Comparison of ENCODE assay signal across 23 cellular contexts in the genomic region with DNA sequence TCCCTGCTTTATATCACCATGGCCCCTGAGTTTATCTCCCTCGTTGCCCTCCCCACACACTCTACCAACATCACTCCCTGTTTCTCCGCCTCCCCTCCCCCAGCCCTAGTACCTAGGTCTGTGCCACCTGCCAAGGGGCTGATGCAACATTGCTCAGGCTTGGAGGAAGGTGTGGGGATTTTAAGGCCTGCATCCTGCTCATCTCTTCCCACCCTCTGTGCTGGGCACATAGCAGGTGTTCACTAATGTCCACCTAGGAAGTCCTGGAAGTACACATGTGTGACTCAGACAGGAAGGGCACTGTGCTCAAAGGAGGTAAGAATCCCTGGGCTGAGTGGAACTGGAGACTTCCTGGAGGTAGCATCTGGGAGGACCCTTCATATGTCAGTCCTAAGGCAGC. TPM values are rescaled to one million over a fixed set of nuclear protein-coding genes. Genes with fewer than 3 reads are reported as not detected.
DNase-seq lines count a peak whose midpoint lies in the region; ATAC-seq and TF ChIP-seq lines count a peak whose summit lies in the region.
"Had no signal": no experiment of that assay in that cellular context is flagged by ENCODE, and none has a peak within 500 bp of the region (broad histone marks: within the 10 kb centered on the region; RNA-seq: fewer than 3 reads in every experiment).

No MANE protein-coding gene starts in this region.

- intact Hi-C loops in heart left ventricle (cut with DNase I), result no loop called here
- intact Hi-C loops in spleen (cut with DNase I; ENCODE audit: low total_unique reads), result no loop called here
- intact Hi-C loops in left colon (cut with DNase I, micrococcal nuclease), result no loop called here

- no peak for TF ChIP-seq POLR2A in heart left ventricle (IDR thresholded peaks at IDR 0.05)
- no peak for TF ChIP-seq POLR2A in spleen (IDR thresholded peaks at IDR 0.05)

- H3K27ac ChIP-seq in heart left ventricle (peak overlapping the region in 9 of 12 donors; percentile 33 to 89 (median 77)), right atrium auricular region (no peak overlapping the region), spleen (peak overlapping the region in 7 of 8 donors; percentile 69 to 87 (median 83))
- H3K27ac ChIP-seq: 22Rv1, brain microvascular endothelial cell, KMS-11, Peyer's patch, VCaP had no signal

- DNase-seq in DMS 273 (lab: John Stamatoyannopoulos, UW; ENCODE audit: unreplicated experiment), result peak; percentile 31
- DNase-seq in DMS 273 treated with DMSO at 0.1 percent for 48 hours (lab: John Stamatoyannopoulos, UW), result no peak
- DNase-seq in heart left ventricle, result no peak
- no peak for DNase-seq in right atrium auricular region (ENCODE audit: low spot score)
- DNase-seq in SW480 (ENCODE audit: low spot score), result peak; percentile 28
- no peak for DNase-seq in spleen
- DNase-seq in left colon, result no peak
- DNase-seq in putamen (ENCODE audit: low spot score), result no peak
- DNase-seq: activated CD4-positive, alpha-beta T cell treated with anti-CD3 and anti-CD28 coated beads, Interleukin-2, amount 50 U/mL, for 48 hours; brain microvascular endothelial cell; CD4-positive, alpha-beta memory T cell; endodermal cell; kidney glomerular epithelial cell; mesendoderm; Peyer's patch; retina; stimulated activated CD4-positive, alpha-beta T cell treated with anti-CD3 and anti-CD28 coated beads, Interleukin-4, amount 100 ng/mL, for 4 hours; stomach; trophoblast cell had no signal

- TF ChIP-seq CTCF in heart left ventricle (IDR thresholded peaks at IDR 0.05) (no peak), right atrium auricular region (IDR thresholded peaks at IDR 0.05) (no peak), spleen (IDR thresholded peaks at IDR 0.05 in 8 of 11, conservative IDR thresholded peaks at IDR 0.05 in 3 of 11) (no peak)

- no peak overlapping the region for H3K4me3 ChIP-seq in heart left ventricle
- no peak overlapping the region for H3K4me3 ChIP-seq in right atrium auricular region
- peak overlapping the region in 3 of 8 donors; percentile 5 to 79 (median 10) for H3K4me3 ChIP-seq in spleen
- H3K4me3 ChIP-seq: Peyer's patch, stomach had no signal

- 79 to 85% (median 81%) methylated on average over 2 of the region's 2 CpGs for WGBS in heart left ventricle, 4 donors
- WGBS in spleen, 5 donors, result 73 to 84% (median 74%) methylated on average over 2 of the region's 2 CpGs

- H3K27me3 ChIP-seq in heart left ventricle, result peaks cover 0 to 29% (median 0%) of the 10 kb centered on the region in 9 donors
- no peaks in the 10 kb centered on the region for H3K27me3 ChIP-seq in right atrium auricular region
- H3K27me3 ChIP-seq in spleen (replicated peaks in 1 of 7), result peaks cover 0 to 38% (median 8%) of the 10 kb centered on the region in 7 donors
- H3K27me3 ChIP-seq: Peyer's patch had no signal

- H3K4me1 ChIP-seq in heart left ventricle (peaks cover 5 to 89% (median 58%) of the 10 kb centered on the region in 12 donors), right atrium auricular region (peaks cover 0 to 67% of the 10 kb centered on the region in 2 donors), spleen (peaks cover 17 to 82% (median 50%) of the 10 kb centered on the region in 6 donors)

- no peaks in the 10 kb centered on the region for H3K9me3 ChIP-seq in heart left ventricle
- no peaks in the 10 kb centered on the region for H3K9me3 ChIP-seq in right atrium auricular region
- no peaks in the 10 kb centered on the region for H3K9me3 ChIP-seq in spleen
- H3K9me3 ChIP-seq: Peyer's patch, SK-N-SH, stomach had no signal

- ATAC-seq in heart left ventricle (no peak), left colon (no peak)

- H3K36me3 ChIP-seq in heart left ventricle, result no peaks in the 10 kb centered on the region
- no peaks in the 10 kb centered on the region for H3K36me3 ChIP-seq in right atrium auricular region
- H3K36me3 ChIP-seq in spleen, result no peaks in the 10 kb centered on the region
- H3K36me3 ChIP-seq: brain microvascular endothelial cell, Peyer's patch, stomach had no signal

RNA-seq across cellular contexts. Expression of gene PDE2A, which starts 37.0 kb away (rescaled TPM):
- total RNA-seq in heart left ventricle (10 to 100 TPM; 16.8 to 53.7 (median 23.7) TPM), right atrium auricular region (10 to 100 TPM; 23.1 to 34.2 TPM), spleen (100 to 1,000 TPM; 244 to 584 (median 346) TPM), left colon (10 to 100 TPM in 1 of 2 donors, 1 to 10 TPM in 1; 6.6 to 10.4 TPM)
- polyA plus RNA-seq in heart left ventricle (10 to 100 TPM; 23.2 to 24.1 TPM), spleen (100 to 1,000 TPM in 1 of 3 donors, 10 to 100 TPM in 2; 58.2 to 158 (median 72.8) TPM)

Comparison
In these comparisons a context has a peak if more than half of its experiments do, and no peak if none do; other contexts are left out.
1. DNase-seq: peak in DMS 273 (single experiment) and SW480 (single experiment); none in DMS 273 treated with DMSO at 0.1 percent for 48 hours (single experiment), heart left ventricle (0 of 5), right atrium auricular region (single experiment), spleen (single experiment), left colon (0 of 2) and putamen (single experiment).
2. H3K27ac ChIP-seq: peak in heart left ventricle (9 of 12) and spleen (7 of 8); none in right atrium auricular region (0 of 2).
3. RNA of gene PDE2A, which starts 37.0 kb away (total RNA-seq): 244 to 584 TPM in spleen; 23.1 to 34.2 TPM in right atrium auricular region, 16.8 to 53.7 TPM in heart left ventricle and 6.6 to 10.4 TPM in left colon; every median in the first group is over 4 times any median in the second.